Comparison of ENCODE assay signal across 8 cellular contexts in genomic region chr17:76585649-76586593, GRCh38. TPM values are rescaled to one million over a fixed set of nuclear protein-coding genes. Genes with fewer than 3 reads are reported as not detected.
DNase-seq lines count a peak whose midpoint lies in the region; ATAC-seq and TF ChIP-seq lines count a peak whose summit lies in the region.

Gene ST6GALNAC2, minus strand, starts transcription at chr17:76585860. Its CDS starts 52 bp downstream, at chr17:76585808.

- H3K27me3 ChIP-seq in A673 (replicated peaks; ENCODE audit: insufficient read depth, low read depth, low read length, poor library complexity) (peaks cover 28% of the 10 kb centered on the region), PC-3 (ENCODE audit: low read length) (no peaks in the 10 kb centered on the region), trophoblast cell (ENCODE audit: insufficient read depth, low read length) (peaks cover 25% of the 10 kb centered on the region)

- H3K23ac ChIP-seq in trophoblast cell (ENCODE audit: low read length) = no peak within 1 kb of the TSS

- no peaks in the 10 kb centered on the region for H3F3A ChIP-seq in PC-3 (ENCODE audit: low read length, unreplicated experiment)

- H3K4me2 ChIP-seq in PC-3 (ENCODE audit: low read length) = peak within 1 kb of the TSS; percentile 93
- H3K4me2 ChIP-seq in trophoblast cell (ENCODE audit: low read length) = peak within 1 kb of the TSS; percentile 87

- no peaks in the 10 kb centered on the region for H3K9me3 ChIP-seq in A673 (ENCODE audit: low read depth, low read length, poor library complexity, severe bottlenecking)
- H3K9me3 ChIP-seq in PC-3 (ENCODE audit: low read length) = no peaks in the 10 kb centered on the region
- H3K9me3 ChIP-seq in trophoblast cell (ENCODE audit: insufficient read depth, low read depth, low read length) = peaks cover 2% of the 10 kb centered on the region

- H4K91ac ChIP-seq in trophoblast cell (ENCODE audit: low read depth, low read length) = peak within 1 kb of the TSS; percentile 83

- H3K9me2 ChIP-seq in PC-3 (replicated peaks; ENCODE audit: low read length) = no peaks in the 10 kb centered on the region

- H4K20me1 ChIP-seq in PC-3 (ENCODE audit: low read length) = no peaks in the 10 kb centered on the region

- H4K12ac ChIP-seq in trophoblast cell (ENCODE audit: low read depth, low read length) = peak within 1 kb of the TSS; percentile 83

- CTCF ChIA-PET in A673 (lab: Charles Lee) = no interaction called here
- CTCF ChIA-PET in PC-3 (lab: Charles Lee) = interaction anchor here (0.5 to 1.9 kb wide), 8 partner anchors 23 to 215 kb away, joined by 3 to 11 read pairs (median 8); no protein-coding TSS in a partner anchor

- H3K36me3 ChIP-seq in A673 (ENCODE audit: insufficient read depth, low read length, poor library complexity, severe bottlenecking) = no peaks in the 10 kb centered on the region
- H3K36me3 ChIP-seq in PC-3 (ENCODE audit: low read depth, low read length) = no peaks in the 10 kb centered on the region
- no peaks in the 10 kb centered on the region for H3K36me3 ChIP-seq in trophoblast cell (ENCODE audit: control insufficient read depth in 1 of 2, insufficient read depth in 2 of 2, low read length in 2 of 2)

- no peaks in the 10 kb centered on the region for H3K79me2 ChIP-seq in PC-3 (ENCODE audit: low read length)
- H3K79me2 ChIP-seq in trophoblast cell (ENCODE audit: control insufficient read depth, insufficient read depth, low read length, poor library complexity) = peaks cover 5% of the 10 kb centered on the region

- POLR2A ChIA-PET in A673 (lab: Charles Lee; ENCODE audit: low non-redundant PET) (no interaction called here), PC-3 (lab: Charles Lee; ENCODE audit: unreplicated experiment) (no interaction called here)

- peak within 1 kb of the TSS; percentile 70 for H3K4me3 Mint-ChIP-seq in activated naive CD8-positive, alpha-beta T cell

- peak within 1 kb of the TSS; percentile 41 for H2BK12ac ChIP-seq in trophoblast cell (ENCODE audit: low read length)

- H3K4me1 Mint-ChIP-seq in activated naive CD8-positive, alpha-beta T cell (ENCODE audit: low read depth) = peaks cover 6% of the 10 kb centered on the region

- BruUV-seq in A673 (replicated peaks; lab: Mats Ljungman, UMichigan) = no TSS peak
- no TSS peak for BruUV-seq in PC-3 (replicated peaks; lab: Mats Ljungman, UMichigan)

- peak within 1 kb of the TSS; percentile 47 for H2BK120ac ChIP-seq in trophoblast cell (ENCODE audit: insufficient read depth, low read length, poor library complexity)

- peaks cover 7% of the 10 kb centered on the region for H3K79me1 ChIP-seq in trophoblast cell (ENCODE audit: low read length)

- no peak within 1 kb of the TSS for H3K27ac Mint-ChIP-seq in activated naive CD8-positive, alpha-beta T cell

- peak within 1 kb of the TSS; percentile 72 for H3K14ac ChIP-seq in trophoblast cell (ENCODE audit: low read length)

- H3K9ac ChIP-seq in PC-3 (ENCODE audit: low read length) = peak within 1 kb of the TSS; percentile 68
- H3K9ac ChIP-seq in trophoblast cell (ENCODE audit: low read length) = peak within 1 kb of the TSS; percentile 49

- peak within 1 kb of the TSS; percentile 61 for H4K8ac ChIP-seq in trophoblast cell (ENCODE audit: low read depth, low read length)

- no peak for TF ChIP-seq CTCF in A673 (conservative IDR thresholded peaks at IDR 0.05; ENCODE audit: low read depth, low read length)
- TF ChIP-seq CTCF in GM12875 (IDR thresholded peaks at IDR 0.05; ENCODE audit: borderline replicate concordance, insufficient read depth, low read depth, low read length) = peak; percentile 40
- peak; percentile 60 for TF ChIP-seq CTCF in PC-3 (conservative IDR thresholded peaks at IDR 0.05; ENCODE audit: low read depth, low read length)

- WGBS in trophoblast cell (ENCODE audit: extremely low coverage, insufficient coverage, insufficient read length) = no CpG with 5 or more reads among the region's 84 CpGs

- peaks cover 10% of the 10 kb centered on the region for H3K36me3 Mint-ChIP-seq in activated naive CD8-positive, alpha-beta T cell

- peak within 1 kb of the TSS; percentile 50 for H2BK5ac ChIP-seq in trophoblast cell (ENCODE audit: low read depth, low read length, poor library complexity)

- H3K4me1 ChIP-seq in A673 (ENCODE audit: insufficient read depth, low read length, poor library complexity, severe bottlenecking) = peaks cover 8% of the 10 kb centered on the region
- 0 out of 2 replicates have a peak, but pooled peaks cover 4% of the 10 kb centered on the region for H3K4me1 ChIP-seq in PC-3 (ENCODE audit: insufficient read depth, low read length)
- H3K4me1 ChIP-seq in trophoblast cell (ENCODE audit: control insufficient read depth in 1 of 2, insufficient read depth in 2 of 2, low read length in 2 of 2) = peaks cover 4 to 25% of the 10 kb centered on the region in 2 experiments

- H3K9me3 Mint-ChIP-seq in activated naive CD8-positive, alpha-beta T cell (ENCODE audit: low read depth) = no peaks in the 10 kb centered on the region

- DNase-seq in A673 (ENCODE audit: low spot score) (no peak), PC-3 (peak; percentile 84), left cardiac atrium (peak; percentile 76), trophoblast cell (peak; percentile 85 to 91), GM19240 (ENCODE audit: insufficient read length, low spot score) (no peak), NCI-H1694 treated with DMSO at 0.1 percent for 48 hours (lab: John Stamatoyannopoulos, UW) (no peak)

- H3K4me3 ChIP-seq in A673 (ENCODE audit: low read depth, low read length, poor library complexity, severe bottlenecking) (peak within 1 kb of the TSS; percentile 50), GM12875 (ENCODE audit: low read depth, low read length) (no peak within 1 kb of the TSS), PC-3 (ENCODE audit: low read length) (peak within 1 kb of the TSS; percentile 80), trophoblast cell (ENCODE audit: low read depth, low read length) (peak within 1 kb of the TSS; percentile 63)

- peak within 1 kb of the TSS; percentile 34 for H3K4ac ChIP-seq in trophoblast cell (ENCODE audit: low read depth, low read length)

- H2AFZ ChIP-seq in PC-3 (ENCODE audit: low read length) (peak within 1 kb of the TSS; percentile 75), trophoblast cell (ENCODE audit: insufficient read depth, low read length, poor library complexity) (peak within 1 kb of the TSS; percentile 23)

- intact Hi-C loops in A673 (cut with micrococcal nuclease; ENCODE audit: unreplicated experiment) = no loop called here
- intact Hi-C loops in PC-3 (cut with micrococcal nuclease) = loop anchor here (1.0 to 2.0 kb wide), 2 partner anchors 28 to 37 kb away; no protein-coding TSS in a partner anchor
- intact Hi-C loops in left cardiac atrium (cut with DNase I) = loop anchor here in 1 of 2 donors (2.0 kb wide), 1 partner anchor 63 kb away; no protein-coding TSS in a partner anchor

- H3K27ac ChIP-seq in A673 (ENCODE audit: low read depth, low read length, poor library complexity, severe bottlenecking) (no peak within 1 kb of the TSS), PC-3 (ENCODE audit: low read length) (no peak within 1 kb of the TSS), trophoblast cell (ENCODE audit: low read depth, low read length) (peak within 1 kb of the TSS; percentile 7)

- peak within 1 kb of the TSS; percentile 42 for H2AK5ac ChIP-seq in trophoblast cell (ENCODE audit: low read length)

- H3K27me3 Mint-ChIP-seq in activated naive CD8-positive, alpha-beta T cell = peaks cover 32% of the 10 kb centered on the region

- ATAC-seq in PC-3 (peak; percentile 94), left cardiac atrium (peak; percentile 92)

- peak within 1 kb of the TSS; percentile 60 for H3K18ac ChIP-seq in trophoblast cell (ENCODE audit: low read length)

RNA-seq across cellular contexts. Expression of gene ST6GALNAC2, which starts in this region (rescaled TPM):
- total RNA-seq in A673 (2021) = not detected in 2 replicates
- 1.0 and 6.4 TPM in 2 replicates for total RNA-seq in PC-3 (2014; rRNA removed)
- total RNA-seq in left cardiac atrium = 1 to 10 TPM; 5.0 to 5.1 TPM
- 19.9 and 21.5 TPM in 2 replicates for polyA plus RNA-seq in trophoblast cell (2013)

Comparison
In these comparisons a context has a peak if more than half of its experiments do, and no peak if none do; other contexts are left out.
1. DNase-seq: peak in PC-3 (single experiment), left cardiac atrium (single experiment) and trophoblast cell (2 of 2); none in A673 (single experiment), GM19240 (single experiment) and NCI-H1694 treated with DMSO at 0.1 percent for 48 hours (single experiment).